In genomic region chr18:9570255-9570654, GRCh38 we compare ENCODE assay signal across 26 cellular contexts. TPM values are rescaled to one million over a fixed set of nuclear protein-coding genes. Genes with fewer than 3 reads are reported as not detected.
DNase-seq lines count a peak whose midpoint lies in the region; ATAC-seq, FAIRE-seq and TF ChIP-seq lines count a peak whose summit lies in the region.
"Had no signal": no experiment of that assay in that cellular context is flagged by ENCODE, and none has a peak within 500 bp of the region (broad histone marks: within the 10 kb centered on the region; RNA-seq: fewer than 3 reads in every experiment).

No MANE protein-coding gene starts in this region.

- TF ChIP-seq CTCF in endothelial cell of umbilical vein (IDR thresholded peaks at IDR 0.05; ENCODE audit: extremely low read depth in 1 of 2, insufficient read depth in 1 of 2, low read depth in 1 of 2, low read length in 2 of 2) (no peak), HepG2 (CRISPR knock-in tag; IDR thresholded peaks at IDR 0.05) (no peak), D721Med (IDR thresholded peaks at IDR 0.05; ENCODE audit: insufficient read depth, missing control alignments) (no peak)

- no peak overlapping the region for H3K27ac ChIP-seq in endothelial cell of umbilical vein (ENCODE audit: insufficient read depth, low read depth, low read length)
- H3K27ac ChIP-seq in HepG2 (ENCODE audit: extremely low read length, insufficient read depth, low read length) = no peak overlapping the region
- H3K27ac ChIP-seq: GM23248 had no signal

- H3K36me3 ChIP-seq in endothelial cell of umbilical vein (ENCODE audit: control insufficient read depth in 2 of 2, extremely low read depth in 1 of 2, insufficient read depth in 2 of 2, low read length in 2 of 2) (peaks cover 11 to 17% of the 10 kb centered on the region in 2 experiments), HepG2 (replicated peaks in 1 of 2; ENCODE audit: control insufficient read depth in 1 of 2, insufficient read depth in 2 of 2, low read length in 2 of 2) (peaks cover 10 to 63% of the 10 kb centered on the region in 2 experiments)

- TF ChIP-seq RAD21 in HepG2 (CRISPR knock-in tag; IDR thresholded peaks at IDR 0.05) = no peak

- TF ChIP-seq POLR2A in endothelial cell of umbilical vein (IDR thresholded peaks at IDR 0.05; ENCODE audit: low read depth, low read length) (no peak), HepG2 (IDR thresholded peaks at IDR 0.05; ENCODE audit: insufficient read depth in 1 of 2, low read depth in 2 of 2, low read length in 2 of 2) (no peak)

- H3K9me3 ChIP-seq in endothelial cell of umbilical vein (replicated peaks; ENCODE audit: control insufficient read depth, insufficient read depth, low read length) = no peaks in the 10 kb centered on the region
- H3K9me3 ChIP-seq in HepG2 (ENCODE audit: low read length) = no peaks in the 10 kb centered on the region

- peaks cover 23% of the 10 kb centered on the region for H3K4me1 ChIP-seq in endothelial cell of umbilical vein (ENCODE audit: control insufficient read depth, extremely low read depth, insufficient read depth, low read length)
- H3K4me1 ChIP-seq in HepG2 (ENCODE audit: insufficient read depth, low read length) = no peaks in the 10 kb centered on the region; the same call in 1 of the 2 replicates

- TF ChIP-seq EP300 in HepG2 (IDR thresholded peaks at IDR 0.05; ENCODE audit: low read depth in 2 of 2, low read length in 2 of 2) (no peak), HepG2 (CRISPR knock-in tag; IDR thresholded peaks at IDR 0.05; ENCODE audit: borderline replicate concordance) (no peak)

- no peak overlapping the region for H3K4me2 ChIP-seq in endothelial cell of umbilical vein (ENCODE audit: insufficient read depth, low read length)
- H3K4me2 ChIP-seq in HepG2 (ENCODE audit: low read depth, low read length) = no peak overlapping the region

- peaks cover 32% of the 10 kb centered on the region for H3K79me2 ChIP-seq in endothelial cell of umbilical vein (ENCODE audit: control insufficient read depth, insufficient read depth, low read length)
- no peaks in the 10 kb centered on the region for H3K79me2 ChIP-seq in HepG2 (ENCODE audit: insufficient read depth, low read length)

- CTCF ChIA-PET in endothelial cell of umbilical vein (lab: Charles Lee) (no interaction called here), HepG2 (lab: Yijun Ruan, JAX; ENCODE audit: low intra/inter-chr PET ratio, low total read pairs) (no interaction called here)

- POLR2A ChIA-PET in endothelial cell of umbilical vein (lab: Charles Lee) = no interaction called here
- POLR2A ChIA-PET in HepG2 (lab: Yijun Ruan, JAX) = no interaction called here

- BruUV-seq in endothelial cell of umbilical vein (replicated peaks; lab: Mats Ljungman, UMichigan) (TSS peak; percentile 15), HepG2 (replicated peaks; lab: Mats Ljungman, UMichigan) (TSS peak; percentile 7)

- peak; percentile 15 for DNase-seq in HT-29 (ENCODE audit: low spot score)
- no peak for DNase-seq in endothelial cell of umbilical vein (ENCODE audit: low read depth, low spot score)
- DNase-seq in HepG2 (ENCODE audit: low spot score) = no peak
- peak; percentile 8 for DNase-seq in renal cortical epithelial cell (ENCODE audit: low read depth)
- DNase-seq in AG08395 (ENCODE audit: low spot score) = no peak
- no peak for DNase-seq in NCI-H1694 (lab: John Stamatoyannopoulos, UW)
- no peak for DNase-seq in D721Med (ENCODE audit: insufficient read length, low spot score)
- DNase-seq: 8988T; AML-193; C1 segment of cervical spinal cord; CD8-positive, alpha-beta T cell; DMS153; GM23248; H9; HFFc6; KBM-7; MM.1S; NCI-H1048; NCI-H1436 treated with DMSO at 0.1 percent for 48 hours; NCI-H2029; NCI-H226; NCI-H510A treated with DMSO at 0.1 percent for 48 hours; NCI-H774; NK-92 treated with Interleukin-12 subunit alpha and Interleukin-12 subunit beta, amount 100 ng/mL, for 24 hours had no signal

- no peak for FAIRE-seq in endothelial cell of umbilical vein (lab: Jason Lieb, UNC)
- no peak for FAIRE-seq in HepG2 (lab: Jason Lieb, UNC)
- no peak for FAIRE-seq in D721Med (lab: Jason Lieb, UNC)
- FAIRE-seq: GM12891 had no signal

- H4K20me1 ChIP-seq in endothelial cell of umbilical vein (replicated peaks; ENCODE audit: control insufficient read depth, extremely low read depth, insufficient read depth, low read length) (peaks cover 3% of the 10 kb centered on the region), HepG2 (ENCODE audit: insufficient read depth, low read length) (peaks cover 2% of the 10 kb centered on the region; the same call in 1 of the 2 replicates)

- H3K4me3 ChIP-seq in endothelial cell of umbilical vein (replicated peaks in 1 of 3; ENCODE audit: insufficient read depth in 1 of 3, low read depth in 1 of 3, low read length in 3 of 3) = no peak overlapping the region
- H3K4me3 ChIP-seq in HepG2 (replicated peaks in 1 of 3; ENCODE audit: insufficient read depth in 1 of 3, low read depth in 2 of 3, low read length in 3 of 3) = no peak overlapping the region
- H3K4me3 ChIP-seq: GM23248 had no signal

- in situ Hi-C loops in HepG2 (cut with HindIII; ENCODE audit: extremely low pct_ligation_motif_present, low pct_unique_long_range_greater_than_20kb) = no loop called here

- intact Hi-C loops in endothelial cell of umbilical vein (cut with micrococcal nuclease) (no loop called here), HepG2 (cut with micrococcal nuclease; ENCODE audit: unreplicated experiment) (loop anchor here (10.0 kb wide), 1 partner anchor 205 kb away; no protein-coding TSS in a partner anchor)

- H3K9me1 ChIP-seq in endothelial cell of umbilical vein (replicated peaks; ENCODE audit: control insufficient read depth, extremely low read depth, insufficient read depth, low read length) = no peaks in the 10 kb centered on the region

- ATAC-seq in HepG2 = no peak
- ATAC-seq: CD8-positive, alpha-beta T cell; Panc1 had no signal

- dilution Hi-C loops in endothelial cell of umbilical vein (cut with MboI; ENCODE audit: extremely low pct_ligation_motif_present, low sequenced_read_pairs) = no loop called here

- WGBS in HepG2 (ENCODE audit: low lambda C conversion rate) = 80% methylated on average over 3 of the region's 3 CpGs

- H3K9ac ChIP-seq in endothelial cell of umbilical vein (replicated peaks; ENCODE audit: extremely low read depth, insufficient read depth, low read length) (no peak overlapping the region), HepG2 (ENCODE audit: insufficient read depth, low read depth, low read length) (no peak overlapping the region)
- H3K9ac ChIP-seq: GM23248 had no signal

- H3K27me3 ChIP-seq in endothelial cell of umbilical vein (ENCODE audit: control insufficient read depth in 2 of 2, insufficient read depth in 2 of 2, low read length in 2 of 2) = no peaks in the 10 kb centered on the region
- no peaks in the 10 kb centered on the region for H3K27me3 ChIP-seq in HepG2 (ENCODE audit: control insufficient read depth in 1 of 2, insufficient read depth in 2 of 2, low read length in 2 of 2)

- H2AFZ ChIP-seq in endothelial cell of umbilical vein (ENCODE audit: low read depth, low read length) (no peak overlapping the region), HepG2 (ENCODE audit: low read length) (no peak overlapping the region)
- H2AFZ ChIP-seq: GM23248 had no signal

TF ChIP-seq in endothelial cell of umbilical vein, 7 proteins besides CTCF, POLR2A, EP300 and RAD21 (continues in another document):
- no peak for TF ChIP-seq GATA2 (IDR thresholded peaks at IDR 0.05; ENCODE audit: insufficient read depth, insufficient read length, low read depth, low read length)

TF ChIP-seq in HepG2, 621 proteins besides CTCF, POLR2A, EP300 and RAD21 (continues in another document):
- TF ChIP-seq SALL2 (CRISPR knock-in tag; IDR thresholded peaks at IDR 0.05) = no peak
- no peak for TF ChIP-seq CC2D1A (CRISPR knock-in tag; IDR thresholded peaks at IDR 0.05)
- TF ChIP-seq GABPA (IDR thresholded peaks at IDR 0.05; ENCODE audit: low read depth, low read length) = no peak
- no peak for TF ChIP-seq GABPA (CRISPR knock-in tag; IDR thresholded peaks at IDR 0.05; ENCODE audit: low read depth)

RNA-seq across cellular contexts. Expression of gene PPP4R1, which starts 44.1 kb away (rescaled TPM):
- 43.9 and 44.1 TPM in 2 replicates for total RNA-seq in HT-29 (2014; rRNA removed; shearing (Covaris generic))
- total RNA-seq in endothelial cell of umbilical vein (152 and 168 TPM in 2 replicates), HepG2 (2016; rRNA removed; fragmentation: Illumina TruSeq; extraction: Trizol) (66.5 and 84.6 TPM in 2 replicates), renal cortical epithelial cell (152 and 166 TPM in 2 replicates)
- polyA plus RNA-seq in endothelial cell of umbilical vein (121 and 138 TPM in 2 replicates), HepG2 (2011; rRNA removed) (67.2 and 72.4 TPM in 2 replicates)
- polyA plus RNA-seq in endothelial cell of umbilical vein (2011; cell fraction: cytosol; rRNA removed) = 114 and 133 TPM in 2 replicates
- polyA plus RNA-seq in endothelial cell of umbilical vein (2011; cell fraction: nucleus; rRNA removed) = 274 and 307 TPM in 2 replicates
- 89.0 and 107 TPM in 2 replicates for polyA plus RNA-seq in endothelial cell of umbilical vein (2012)
- polyA minus RNA-seq in endothelial cell of umbilical vein = 251 and 272 TPM in 2 replicates
- 44.9 TPM for polyA minus RNA-seq in endothelial cell of umbilical vein (2011; cell fraction: cytosol; rRNA and poly(A)+ RNA removed)
- 138 and 202 TPM in 2 replicates for polyA minus RNA-seq in endothelial cell of umbilical vein (2011; cell fraction: nucleus; rRNA and poly(A)+ RNA removed)
- 144 and 170 TPM in 2 replicates for total RNA-seq in HepG2 (2016; cell fraction: cytosol; rRNA removed; fragmentation: Illumina TruSeq; extraction: Trizol; ENCODE audit: low read depth)
- 69.2 and 85.3 TPM in 2 replicates for total RNA-seq in HepG2 (2016; cell fraction: insoluble cytoplasmic fraction; rRNA removed; fragmentation: Illumina TruSeq; extraction: Trizol)
- total RNA-seq in HepG2 (2016; cell fraction: membrane; rRNA removed; fragmentation: Illumina TruSeq; extraction: Trizol) = 85.0 and 109 TPM in 2 replicates
- 69.1 and 76.3 TPM in 2 replicates for total RNA-seq in HepG2 (2016; cell fraction: nucleus; rRNA removed; fragmentation: Illumina TruSeq; extraction: Trizol)
- polyA plus RNA-seq in HepG2 (2011; cell fraction: cytosol; rRNA removed) = 55.0 and 59.0 TPM in 2 replicates
- polyA plus RNA-seq in HepG2 (2011; cell fraction: nucleus; rRNA removed) = 76.7 and 84.0 TPM in 2 replicates
- 35.3 and 48.1 TPM in 2 replicates for polyA plus RNA-seq in HepG2 (2012)
- 6.3 and 6.5 TPM in 2 replicates for polyA plus RNA-seq in HepG2 (2016; cell fraction: cytosol; fragmentation: Illumina TruSeq; extraction: Trizol; ENCODE audit: low read depth)
- polyA plus RNA-seq in HepG2 (2016; cell fraction: insoluble cytoplasmic fraction; fragmentation: Illumina TruSeq; extraction: Trizol; ENCODE audit: low read depth) = 50.5 and 52.3 TPM in 2 replicates
- polyA plus RNA-seq in HepG2 (2016; cell fraction: membrane; fragmentation: Illumina TruSeq; extraction: Trizol; ENCODE audit: low read depth) = 18.9 and 22.6 TPM in 2 replicates
- polyA plus RNA-seq in HepG2 (2016; cell fraction: nucleus; fragmentation: Illumina TruSeq; extraction: Trizol; ENCODE audit: insufficient read depth, low read depth) = 68.2 and 72.2 TPM in 2 replicates
- 122 and 149 TPM in 2 replicates for polyA minus RNA-seq in HepG2 (2011; rRNA and poly(A)+ RNA removed; ENCODE audit: low replicate concordance)
- 33.5 and 74.3 TPM in 2 replicates for polyA minus RNA-seq in HepG2 (2011; cell fraction: cytosol; rRNA and poly(A)+ RNA removed)
- polyA minus RNA-seq in HepG2 (2011; cell fraction: nucleus; rRNA and poly(A)+ RNA removed) = 130 and 145 TPM in 2 replicates

Comparison
In these comparisons a context has a peak if more than half of its experiments do, and no peak if none do; other contexts are left out.
1. DNase-seq: peak in HT-29 (single experiment) and renal cortical epithelial cell (single experiment); none in endothelial cell of umbilical vein (single experiment), HepG2 (single experiment), AG08395 (single experiment), NCI-H1694 (single experiment) and D721Med (single experiment).